10 cellular contexts compared by ENCODE assay signal in the genomic region with DNA sequence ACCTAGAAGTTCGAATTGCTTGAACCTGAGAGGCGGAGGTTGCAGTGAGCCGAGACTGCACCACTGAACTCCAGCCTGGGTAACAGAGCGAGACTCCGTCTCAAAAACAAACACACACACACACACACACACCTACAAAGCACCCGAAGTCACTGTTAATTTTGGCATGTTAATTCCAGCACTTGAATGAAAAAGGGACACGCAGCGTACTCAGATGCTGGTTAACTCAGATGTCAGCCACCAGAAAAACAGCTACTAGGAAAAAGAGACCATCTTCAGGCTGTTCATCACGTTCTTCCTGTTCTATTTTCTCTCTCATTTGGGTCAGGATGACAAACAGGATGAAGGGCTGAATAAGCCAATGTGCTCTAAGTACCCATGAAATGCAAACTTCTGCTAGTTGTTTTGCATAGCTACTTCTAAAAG. TPM values are rescaled to one million over a fixed set of nuclear protein-coding genes. Genes with fewer than 3 reads are reported as not detected.
DNase-seq lines count a peak whose midpoint lies in the region; ATAC-seq and TF ChIP-seq lines count a peak whose summit lies in the region.
"Had no signal": no experiment of that assay in that cellular context is flagged by ENCODE, and none has a peak within 500 bp of the region (broad histone marks: within the 10 kb centered on the region; RNA-seq: fewer than 3 reads in every experiment).

No MANE protein-coding gene starts in this region.

- H3K4me3 ChIP-seq in stomach (no peak overlapping the region), osteoblast (ENCODE audit: insufficient read depth, low read length) (no peak overlapping the region)

- TF ChIP-seq EP300 in stomach (IDR thresholded peaks at IDR 0.05) = no peak

- H3K27ac ChIP-seq in stomach (no peak overlapping the region), osteoblast (ENCODE audit: low read depth, low read length) (no peak overlapping the region)

- no peak overlapping the region for H3K4me2 ChIP-seq in osteoblast (ENCODE audit: insufficient read depth, low read length)

- H3K36me3 ChIP-seq in stomach (peaks cover 0 to 24% (median 21%) of the 10 kb centered on the region in 4 donors), osteoblast (ENCODE audit: insufficient read depth, low read length) (peaks cover 6% of the 10 kb centered on the region)

- no peak for TF ChIP-seq POLR2A in stomach (IDR thresholded peaks at IDR 0.05)

- peaks cover 0 to 10% (median 4%) of the 10 kb centered on the region in 4 donors for H3K4me1 ChIP-seq in stomach
- H3K4me1 ChIP-seq in osteoblast (ENCODE audit: insufficient read depth, low read length) = no peaks in the 10 kb centered on the region

- no peak for TF ChIP-seq CTCF in stomach (IDR thresholded peaks at IDR 0.05)
- TF ChIP-seq CTCF in osteoblast (IDR thresholded peaks at IDR 0.05; ENCODE audit: extremely low read depth, low read depth, low read length) = no peak

- ATAC-seq in GM18508 (IDR thresholded peaks at IDR 0.05; ENCODE audit: insufficient read depth, unreplicated experiment) (peak; percentile 56), GM21515 (IDR thresholded peaks at IDR 0.05; ENCODE audit: unreplicated experiment) (peak; percentile 86), HG03565 (IDR thresholded peaks at IDR 0.05; ENCODE audit: unreplicated experiment) (peak; percentile 76), left lobe of liver (peak; percentile 54)

- H3K27me3 ChIP-seq in stomach (no peaks in the 10 kb centered on the region), osteoblast (ENCODE audit: insufficient read depth, low read length) (no peaks in the 10 kb centered on the region)

- 25 to 58% (median 41%) methylated on average over 9 of the region's 9 CpGs for WGBS in stomach, 5 donors

- peaks cover 2% of the 10 kb centered on the region for H4K20me1 ChIP-seq in osteoblast (ENCODE audit: insufficient read depth, low read length)

- H2AFZ ChIP-seq in osteoblast (ENCODE audit: low read length) = no peak overlapping the region

- H3K9me3 ChIP-seq in stomach (no peaks in the 10 kb centered on the region), osteoblast (ENCODE audit: low read depth, low read length) (no peaks in the 10 kb centered on the region)

- no peak for DNase-seq in left lobe of liver (ENCODE audit: low spot score)
- no peak for DNase-seq in stomach
- DNase-seq in osteoblast (ENCODE audit: insufficient read length, low spot score, missing footprints) = no peak
- DNase-seq in GF-D8 (lab: John Stamatoyannopoulos, UW) = no peak
- DNase-seq in COLO829 (ENCODE audit: low spot score) = no peak
- DNase-seq: mesenchymal stem cell; stimulated activated CD4-positive, alpha-beta T cell treated with anti-CD3 and anti-CD28 coated beads, Interleukin-2, amount 100 ng/mL, for 48 hours had no signal

- no peaks in the 10 kb centered on the region for H3K79me2 ChIP-seq in osteoblast (ENCODE audit: insufficient read depth, low read length)

- intact Hi-C loops in stomach (cut with DNase I; ENCODE audit: low total_unique reads) = no loop called here

RNA-seq across cellular contexts. Expression of a gene that starts 46.9 kb away (rescaled TPM):
- total RNA-seq in left lobe of liver (4.9 TPM), stomach (10 to 100 TPM in 2 of 5 donors, 1 to 10 TPM in 2, under 1 TPM in 1; 0.29 to 31.2 (median 5.8) TPM), osteoblast (14.1 and 15.3 TPM in 2 replicates)
- 10 to 100 TPM in 1 of 3 donors, 1 to 10 TPM in 2; 3.6 to 11.5 (median 8.5) TPM for polyA plus RNA-seq in stomach
